ENCODE assay signal across 1 cellular context in the genomic region with DNA sequence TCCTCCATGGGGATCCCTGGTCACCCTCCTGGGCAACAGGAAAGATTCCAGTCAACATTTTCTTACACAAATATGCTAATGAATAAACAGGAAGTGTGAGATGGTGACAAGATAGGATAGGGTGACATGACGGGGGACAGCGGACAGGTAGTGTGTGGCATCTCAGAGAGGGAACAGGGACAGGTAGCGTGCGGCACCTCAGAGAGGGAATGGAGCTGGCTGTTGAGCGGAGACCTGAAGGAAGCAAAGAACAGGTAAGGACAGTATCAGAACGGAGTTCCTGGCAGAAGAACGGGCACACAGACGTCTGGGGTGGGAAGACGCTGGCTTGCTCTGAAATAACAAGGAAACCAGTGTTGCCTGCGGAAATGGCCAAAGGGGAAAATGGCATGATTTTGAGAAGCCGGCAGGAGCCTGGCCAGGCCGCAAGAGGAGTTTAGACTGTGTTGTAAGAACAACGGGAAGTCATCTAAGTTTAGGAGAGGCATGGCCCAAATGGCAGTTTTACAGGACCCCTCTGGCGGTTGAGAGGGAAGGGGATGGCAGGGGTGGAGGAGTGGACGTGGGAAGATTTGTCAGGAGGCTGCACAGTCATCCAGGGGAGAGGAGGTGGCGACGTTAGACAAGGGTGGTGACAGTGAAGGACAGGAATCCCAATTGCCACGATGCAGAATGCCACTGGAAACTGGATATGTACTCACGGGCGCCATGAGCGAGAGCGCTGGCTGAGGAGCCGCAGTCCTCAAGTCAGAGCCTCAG.
TF ChIP-seq lines count a peak whose summit lies in the region.

No MANE protein-coding gene starts in this region.

TF ChIP-seq in SK-N-SH treated with all-trans-retinoic acid at 6 μM for 48 hours, 23 proteins besides CTCF, POLR2A, EP300 and RAD21 (continued from another document):
- TF ChIP-seq TOX (CRISPR knock-in tag; IDR thresholded peaks at IDR 0.05; ENCODE audit: borderline replicate concordance) (no peak), CREB5 (CRISPR knock-in tag; IDR thresholded peaks at IDR 0.05; ENCODE audit: low read depth) (no peak), PPARA (CRISPR knock-in tag; IDR thresholded peaks at IDR 0.05; ENCODE audit: borderline replicate concordance) (no peak), ZFP3 (CRISPR knock-in tag; IDR thresholded peaks at IDR 0.05) (no peak)
